ENCODE assay signal across 9 cellular contexts in the genomic region with DNA sequence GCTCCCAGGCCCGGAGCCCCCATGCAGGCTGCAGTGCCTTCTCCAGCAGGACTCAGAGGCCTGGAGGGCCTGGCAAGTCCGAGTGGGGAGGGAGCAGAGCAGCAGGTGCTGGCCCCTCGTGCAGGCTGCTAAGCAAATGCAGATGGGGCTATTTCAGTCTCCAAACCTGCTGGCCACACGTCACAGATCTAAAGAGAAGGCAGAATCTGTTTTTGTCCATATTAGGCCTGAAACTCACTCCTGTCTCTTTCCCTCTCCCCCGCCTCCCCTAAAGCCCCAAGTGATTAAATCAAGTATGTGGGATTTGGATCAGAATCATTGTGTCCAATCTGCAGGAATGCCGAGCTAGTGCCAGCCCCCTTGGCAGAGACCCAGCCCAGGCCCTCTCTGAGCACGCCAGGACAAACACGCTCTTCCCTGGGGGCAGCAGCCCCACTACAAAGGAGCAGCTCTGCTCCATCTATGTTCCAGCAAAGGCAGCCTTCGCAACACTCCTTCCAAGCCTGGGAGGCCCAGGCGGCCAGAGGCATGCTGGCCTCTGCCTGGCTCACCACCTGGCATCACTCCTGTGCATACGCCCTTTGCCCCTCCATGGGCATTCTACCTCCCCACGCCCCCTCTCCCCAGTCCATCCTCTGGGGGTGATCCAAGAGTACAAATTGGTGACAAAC. TPM values are rescaled to one million over a fixed set of nuclear protein-coding genes. Genes with fewer than 3 reads are reported as not detected.
A peak's percentile ranks its signal among the peaks of the same experiment; 100 is the strongest.
DNase-seq lines count a peak whose midpoint lies in the region; ATAC-seq and TF ChIP-seq lines count a peak whose summit lies in the region.
"Had no signal": no experiment of that assay in that cellular context is flagged by ENCODE, and none has a peak within 500 bp of the region (broad histone marks: within the 10 kb centered on the region; RNA-seq: fewer than 3 reads in every experiment).

No MANE protein-coding gene starts in this region.

- H3K4me3 Mint-ChIP-seq in glutamatergic neuron (ENCODE audit: unreplicated experiment) = no peak overlapping the region
- H3K4me3 Mint-ChIP-seq in osteocyte (ENCODE audit: unreplicated experiment) = no peak overlapping the region
- H3K4me3 Mint-ChIP-seq in natural killer cell treated with Interleukin-12 subunit alpha and Interleukin-12 subunit beta and Interleukin-15 and Interleukin-18, amount 100 ng/mL, for 72 hours = no peak overlapping the region

- H3K4me1 Mint-ChIP-seq in glutamatergic neuron (ENCODE audit: low read depth, unreplicated experiment) (no peaks in the 10 kb centered on the region), osteocyte (ENCODE audit: unreplicated experiment) (peaks cover 22% of the 10 kb centered on the region)
- no peaks in the 10 kb centered on the region for H3K4me1 Mint-ChIP-seq in natural killer cell treated with Interleukin-12 subunit alpha and Interleukin-12 subunit beta and Interleukin-15 and Interleukin-18, amount 100 ng/mL, for 72 hours (ENCODE audit: low read depth in 2 of 2)

- H2AFZ ChIP-seq in SK-N-SH (ENCODE audit: low read depth) (no peak overlapping the region), PC-9 (no peak overlapping the region)

- peaks cover 6 to 28% of the 10 kb centered on the region in 2 experiments; a peak in 2 of 4 replicates for H3K4me1 ChIP-seq in SK-N-SH (ENCODE audit: control insufficient read depth in 1 of 2, insufficient read depth in 2 of 2, low read depth in 1 of 2, low read length in 1 of 2)
- H3K4me1 ChIP-seq in PC-9 (replicated peaks; ENCODE audit: insufficient read depth) = no peaks in the 10 kb centered on the region

- POLR2A ChIA-PET in SK-N-SH (lab: Yijun Ruan, JAX) (interaction anchor here (0.5 to 2.2 kb wide), 7 partner anchors 15 to 407 kb away, joined by 3 to 10 read pairs (median 4); a partner anchor contains a TSS), PC-9 (lab: Charles Lee; ENCODE audit: unreplicated experiment) (no interaction called here)

- peak; percentile 24 for TF ChIP-seq RAD21 in SK-N-SH (IDR thresholded peaks at IDR 0.05; ENCODE audit: low read length)

- H3K9me2 ChIP-seq in SK-N-SH = no peaks in the 10 kb centered on the region
- H3K9me2 ChIP-seq in PC-9 (ENCODE audit: insufficient read depth) = no peaks in the 10 kb centered on the region

- H3K27ac Mint-ChIP-seq in glutamatergic neuron (ENCODE audit: unreplicated experiment) = peak overlapping the region; percentile 50
- H3K27ac Mint-ChIP-seq in osteocyte (ENCODE audit: unreplicated experiment) = peak overlapping the region; percentile 84
- H3K27ac Mint-ChIP-seq in natural killer cell treated with Interleukin-12 subunit alpha and Interleukin-12 subunit beta and Interleukin-15 and Interleukin-18, amount 100 ng/mL, for 72 hours = no peak overlapping the region

- H3K4me3 ChIP-seq in AG10803 (ENCODE audit: low read length) (no peak overlapping the region), SK-N-SH (ENCODE audit: low read depth in 2 of 2, low read length in 1 of 2) (no peak overlapping the region), PC-9 (no peak overlapping the region)

- TF ChIP-seq EP300 in SK-N-SH (IDR thresholded peaks at IDR 0.05; ENCODE audit: borderline replicate concordance in 1 of 2, low read depth in 1 of 2, low read length in 1 of 2) = peak; percentile 37 to 41; a peak in 3 of 4 replicates

- H3K9ac ChIP-seq in SK-N-SH = no peak overlapping the region

- TF ChIP-seq CTCF in AG10803 (conservative IDR thresholded peaks at IDR 0.05; ENCODE audit: low read length) (no peak), SK-N-SH (IDR thresholded peaks at IDR 0.05) (no peak), glutamatergic neuron (IDR thresholded peaks at IDR 0.05; ENCODE audit: partially characterized antibody, unreplicated experiment) (no peak), osteocyte (IDR thresholded peaks at IDR 0.05) (no peak), PC-9 (conservative IDR thresholded peaks at IDR 0.05) (no peak)

- WGBS in SK-N-SH (ENCODE audit: low lambda C conversion rate) = 39% methylated on average over 10 of the region's 12 CpGs

- no TSS peak for BruUV-seq in PC-9 (replicated peaks; lab: Mats Ljungman, UMichigan)

- H3K27me3 Mint-ChIP-seq in glutamatergic neuron (ENCODE audit: unreplicated experiment) (peaks cover 2% of the 10 kb centered on the region), osteocyte (ENCODE audit: unreplicated experiment) (no peaks in the 10 kb centered on the region)
- H3K27me3 Mint-ChIP-seq in natural killer cell treated with Interleukin-12 subunit alpha and Interleukin-12 subunit beta and Interleukin-15 and Interleukin-18, amount 100 ng/mL, for 72 hours = no peaks in the 10 kb centered on the region

- H3K36me3 ChIP-seq in SK-N-SH (replicated peaks in 1 of 2; ENCODE audit: control insufficient read depth in 1 of 2, insufficient read depth in 2 of 2, low read length in 1 of 2) (peaks cover 33 to 37% of the 10 kb centered on the region in 2 experiments), PC-9 (ENCODE audit: low read depth) (no peaks in the 10 kb centered on the region)

- H3K36me3 Mint-ChIP-seq in glutamatergic neuron (ENCODE audit: unreplicated experiment) (no peaks in the 10 kb centered on the region), osteocyte (ENCODE audit: unreplicated experiment) (peaks cover 44% of the 10 kb centered on the region)
- H3K36me3 Mint-ChIP-seq in natural killer cell treated with Interleukin-12 subunit alpha and Interleukin-12 subunit beta and Interleukin-15 and Interleukin-18, amount 100 ng/mL, for 72 hours = no peaks in the 10 kb centered on the region

- H3K27ac ChIP-seq in SK-N-SH (ENCODE audit: low read depth in 2 of 2, low read length in 1 of 2) (peak overlapping the region; percentile 67 to 90; a peak in 3 of 4 replicates), PC-9 (no peak overlapping the region)

- ATAC-seq in GM19351 (IDR thresholded peaks at IDR 0.05; ENCODE audit: unreplicated experiment) = no peak
- no peak for ATAC-seq in natural killer cell treated with Interleukin-12 subunit alpha and Interleukin-12 subunit beta and Interleukin-15 and Interleukin-18, amount 100 ng/mL, for 72 hours

- DNase-seq in AG10803 (ENCODE audit: low read depth) (peak; percentile 99), SK-N-SH (peak; percentile 87), glutamatergic neuron (no peak), osteocyte (ENCODE audit: extremely low spot score, unreplicated experiment) (peak; percentile 92), PC-9 (no peak), retina (no peak)
- DNase-seq in natural killer cell treated with Interleukin-12 subunit alpha and Interleukin-12 subunit beta and Interleukin-15 and Interleukin-18, amount 100 ng/mL, for 72 hours (ENCODE audit: low spot score) = no peak
- DNase-seq: activated effector memory CD4-positive, alpha-beta T cell treated with Interleukin-2 at 50 U/mL for 16 hours had no signal

- no peaks in the 10 kb centered on the region; the same call in 1 of the 2 replicates for H3K79me2 ChIP-seq in SK-N-SH (ENCODE audit: insufficient read depth)
- no peaks in the 10 kb centered on the region for H3K79me2 ChIP-seq in PC-9 (ENCODE audit: low read depth)

- H3K9me3 Mint-ChIP-seq in glutamatergic neuron (ENCODE audit: unreplicated experiment) = peaks cover 2% of the 10 kb centered on the region
- H3K9me3 Mint-ChIP-seq in osteocyte (ENCODE audit: unreplicated experiment) = no peaks in the 10 kb centered on the region
- no peaks in the 10 kb centered on the region for H3K9me3 Mint-ChIP-seq in natural killer cell treated with Interleukin-12 subunit alpha and Interleukin-12 subunit beta and Interleukin-15 and Interleukin-18, amount 100 ng/mL, for 72 hours

- H3K4me2 ChIP-seq in SK-N-SH = no peak overlapping the region
- no peak overlapping the region for H3K4me2 ChIP-seq in PC-9

- H3K27me3 ChIP-seq in SK-N-SH (ENCODE audit: insufficient read depth) (no peaks in the 10 kb centered on the region), PC-9 (ENCODE audit: insufficient read depth, low read depth) (no peaks in the 10 kb centered on the region)

- intact Hi-C loops in PC-9 (cut with micrococcal nuclease; ENCODE audit: unreplicated experiment) = no loop called here

- H3K9me3 ChIP-seq in SK-N-SH (no peaks in the 10 kb centered on the region), PC-9 (ENCODE audit: insufficient read depth, low read depth) (no peaks in the 10 kb centered on the region)

- H4K20me1 ChIP-seq in SK-N-SH (ENCODE audit: insufficient read depth) (no peaks in the 10 kb centered on the region), PC-9 (ENCODE audit: insufficient read depth) (no peaks in the 10 kb centered on the region)

- H3F3A ChIP-seq in SK-N-SH (replicated peaks; ENCODE audit: insufficient read depth) (no peaks in the 10 kb centered on the region), PC-9 (ENCODE audit: insufficient read depth, low read depth) (no peaks in the 10 kb centered on the region)

- CTCF ChIA-PET in SK-N-SH (lab: Yijun Ruan, JAX) = interaction anchor here (1.0 to 1.8 kb wide), 7 partner anchors 9 to 429 kb away, joined by 3 to 4 read pairs (median 3); no protein-coding TSS in a partner anchor
- CTCF ChIA-PET in PC-9 (lab: Charles Lee) = no interaction called here

TF ChIP-seq in SK-N-SH, 30 proteins besides CTCF, POLR2A, EP300 and RAD21 (continues in another document):
- TF ChIP-seq FOXM1 (IDR thresholded peaks at IDR 0.05; ENCODE audit: low read depth) (no peak), TCF12 (IDR thresholded peaks at IDR 0.05) (peak; percentile 81), FOXJ3 (CRISPR knock-in tag; IDR thresholded peaks at IDR 0.05) (no peak), NFIC (IDR thresholded peaks at IDR 0.05; ENCODE audit: borderline replicate concordance) (peak; percentile 84), SMC3 (IDR thresholded peaks at IDR 0.05; ENCODE audit: low read depth, low read length) (no peak), RCOR1 (IDR thresholded peaks at IDR 0.05; ENCODE audit: low read length) (peak; percentile 97)

RNA-seq across cellular contexts. Expression of a gene that starts 26.5 kb away (rescaled TPM):
- polyA plus RNA-seq in SK-N-SH (2012; rRNA removed) = 752 and 1,162 TPM in 2 replicates
- 1,039 and 1,258 TPM in 2 replicates for polyA plus RNA-seq in SK-N-SH (2012; cell fraction: cytosol; rRNA removed)
- 308 and 341 TPM in 2 replicates for polyA plus RNA-seq in SK-N-SH (2012; cell fraction: nucleus; rRNA removed)
- total RNA-seq in glutamatergic neuron (ENCODE audit: unreplicated experiment) (398 TPM), osteocyte (750 and 815 TPM in 2 replicates), PC-9 (2021) (548 and 560 TPM in 2 replicates)
- total RNA-seq in natural killer cell treated with Interleukin-12 subunit alpha and Interleukin-12 subunit beta and Interleukin-15 and Interleukin-18, amount 100 ng/mL, for 72 hours = 100 to 1,000 TPM; 504 to 846 TPM

RNA-seq across cellular contexts. Expression of a gene that starts 26.7 kb away (rescaled TPM):
- 6.4 and 8.0 TPM in 2 replicates for polyA plus RNA-seq in SK-N-SH (2012; rRNA removed)
- 2.5 and 2.7 TPM in 2 replicates for polyA plus RNA-seq in SK-N-SH (2012; cell fraction: cytosol; rRNA removed)
- polyA plus RNA-seq in SK-N-SH (2012; cell fraction: nucleus; rRNA removed) = 44.1 and 62.7 TPM in 2 replicates
- 59.5 TPM for total RNA-seq in glutamatergic neuron (ENCODE audit: unreplicated experiment)
- total RNA-seq in osteocyte = 10.0 and 10.2 TPM in 2 replicates
- total RNA-seq in PC-9 (2021) = 16.1 and 17.0 TPM in 2 replicates
- 10 to 100 TPM; 12.5 to 27.7 TPM for total RNA-seq in natural killer cell treated with Interleukin-12 subunit alpha and Interleukin-12 subunit beta and Interleukin-15 and Interleukin-18, amount 100 ng/mL, for 72 hours

Comparison
In these comparisons a context has a peak if more than half of its experiments do, and no peak if none do; other contexts are left out.
1. DNase-seq: peak in AG10803 (single experiment), SK-N-SH (single experiment) and osteocyte (single experiment); none in glutamatergic neuron (single experiment), PC-9 (0 of 2), natural killer cell treated with Interleukin-12 subunit alpha and Interleukin-12 subunit beta and Interleukin-15 and Interleukin-18, amount 100 ng/mL, for 72 hours (single experiment) and retina (single experiment).
2. H3K27ac Mint-ChIP-seq: peak in glutamatergic neuron (single experiment) and osteocyte (single experiment); none in natural killer cell treated with Interleukin-12 subunit alpha and Interleukin-12 subunit beta and Interleukin-15 and Interleukin-18, amount 100 ng/mL, for 72 hours (0 of 2).